In genomic region chr11:22711212-22711770, GRCh38 we compare ENCODE assay signal across 22 cellular contexts. TPM values are rescaled to one million over a fixed set of nuclear protein-coding genes. Genes with fewer than 3 reads are reported as not detected.
DNase-seq lines count a peak whose midpoint lies in the region; ATAC-seq and TF ChIP-seq lines count a peak whose summit lies in the region.
"Had no signal": no experiment of that assay in that cellular context is flagged by ENCODE, and none has a peak within 500 bp of the region (broad histone marks: within the 10 kb centered on the region; RNA-seq: fewer than 3 reads in every experiment).

No MANE protein-coding gene starts in this region.

- H3K27me3 Mint-ChIP-seq in MCF 10A (ENCODE audit: insufficient read depth, unreplicated experiment): no peaks in the 10 kb centered on the region
- no peaks in the 10 kb centered on the region for H3K27me3 Mint-ChIP-seq in activated CD4-positive, alpha-beta memory T cell treated with anti-CD3 and anti-CD28 coated beads, Interleukin-2, amount 10 ng/mL, durations not matched to agents 7 days and 5 days

- H3K4me1 Mint-ChIP-seq in MCF 10A (ENCODE audit: insufficient read depth, unreplicated experiment): peaks cover 14% of the 10 kb centered on the region
- no peaks in the 10 kb centered on the region for H3K4me1 Mint-ChIP-seq in activated CD4-positive, alpha-beta memory T cell treated with anti-CD3 and anti-CD28 coated beads, Interleukin-2, amount 10 ng/mL, durations not matched to agents 7 days and 5 days
- H3K4me1 Mint-ChIP-seq: endodermal cell had no signal

- H3K27me3 ChIP-seq in breast epithelium (no peaks in the 10 kb centered on the region), body of pancreas (no peaks in the 10 kb centered on the region), upper lobe of right lung (no peaks in the 10 kb centered on the region)
- H3K27me3 ChIP-seq: BLaER1 had no signal

- peak; percentile 73 for ATAC-seq in body of pancreas
- peak; percentile 13 for ATAC-seq in left lobe of liver
- ATAC-seq in upper lobe of right lung: no peak
- ATAC-seq: activated CD8-positive, alpha-beta T cell treated with anti-CD3 and anti-CD28 coated beads, Interleukin-2, amount 10 ng/mL, durations not matched to agents 7 days and 5 days; activated T-cell treated with anti-CD3 and anti-CD28 coated beads, Interleukin-2, amount 50 U/mL, for 4 hours; natural killer cell treated with Interleukin-12 subunit alpha and Interleukin-12 subunit beta and Interleukin-15 and Interleukin-18, amount 100 ng/mL, for 72 hours; psoas muscle had no signal

- CTCF ChIA-PET in MCF 10A (lab: Yijun Ruan, JAX): interaction anchor here (0.5 to 1.0 kb wide), 4 partner anchors 23 to 79 kb away, joined by 3 to 4 read pairs (median 4); no protein-coding TSS in a partner anchor
- CTCF ChIA-PET in activated CD4-positive, alpha-beta memory T cell treated with anti-CD3 and anti-CD28 coated beads, Interleukin-2, amount 10 ng/mL, durations not matched to agents 7 days and 5 days (lab: Charles Lee): no interaction called here

- WGBS in body of pancreas, 2 donors: 63 to 65% methylated on average over 3 of the region's 3 CpGs

- TF ChIP-seq POLR2A in breast epithelium (IDR thresholded peaks at IDR 0.05): no peak
- no peak for TF ChIP-seq POLR2A in body of pancreas (IDR thresholded peaks at IDR 0.05)

- no peaks in the 10 kb centered on the region for H3K36me3 Mint-ChIP-seq in MCF 10A (ENCODE audit: insufficient read depth, unreplicated experiment)
- H3K36me3 Mint-ChIP-seq in activated CD4-positive, alpha-beta memory T cell treated with anti-CD3 and anti-CD28 coated beads, Interleukin-2, amount 10 ng/mL, durations not matched to agents 7 days and 5 days (ENCODE audit: low read depth): no peaks in the 10 kb centered on the region
- H3K36me3 Mint-ChIP-seq: natural killer cell treated with Interleukin-12 subunit alpha and Interleukin-12 subunit beta and Interleukin-15 and Interleukin-18, amount 100 ng/mL, for 72 hours had no signal

- H3K9me3 Mint-ChIP-seq in MCF 10A (ENCODE audit: unreplicated experiment): no peaks in the 10 kb centered on the region
- H3K9me3 Mint-ChIP-seq in activated CD4-positive, alpha-beta memory T cell treated with anti-CD3 and anti-CD28 coated beads, Interleukin-2, amount 10 ng/mL, durations not matched to agents 7 days and 5 days: no peaks in the 10 kb centered on the region

- peak; percentile 40 for DNase-seq in MCF 10A (ENCODE audit: unreplicated experiment)
- DNase-seq in breast epithelium (ENCODE audit: low spot score in 2 of 2): no peak
- peak in 3 of 4 donors; percentile 10 to 42 (median 18) for DNase-seq in body of pancreas
- no peak for DNase-seq in left lobe of liver (ENCODE audit: low spot score)
- peak; percentile 29 for DNase-seq in upper lobe of right lung
- no peak for DNase-seq in activated CD4-positive, alpha-beta memory T cell treated with anti-CD3 and anti-CD28 coated beads, Interleukin-2, amount 10 ng/mL, durations not matched to agents 7 days and 5 days
- no peak for DNase-seq in SHP77 treated with DMSO at 0.1 percent for 48 hours (lab: John Stamatoyannopoulos, UW)
- no peak for DNase-seq in mesenteric fat pad (ENCODE audit: low spot score)
- DNase-seq: activated CD4-positive, CD25-positive, alpha-beta regulatory T cell; activated CD8-positive, alpha-beta T cell treated with anti-CD3 and anti-CD28 coated beads, Interleukin-2, amount 10 ng/mL, durations not matched to agents 7 days and 5 days; activated T-cell treated with anti-CD3 and anti-CD28 coated beads, Interleukin-2, amount 50 U/mL, for 4 hours; DMS153; endodermal cell; IMR-90; mesenchymal stem cell; NCI-H1930; OCI-M1; psoas muscle; stimulated activated CD4-positive, alpha-beta T cell treated with anti-CD3 and anti-CD28 coated beads, Interleukin-4, amount 100 ng/mL, for 4 hours had no signal

- H3K27ac ChIP-seq in breast epithelium: no peak overlapping the region
- H3K27ac ChIP-seq in body of pancreas: peak overlapping the region in 3 of 4 donors; percentile 26 to 37 (median 28)
- no peak overlapping the region for H3K27ac ChIP-seq in upper lobe of right lung
- H3K27ac ChIP-seq: BLaER1, psoas muscle had no signal

- TF ChIP-seq CTCF in MCF 10A (IDR thresholded peaks at IDR 0.05; ENCODE audit: unreplicated experiment) (no peak), breast epithelium (IDR thresholded peaks at IDR 0.05) (no peak), body of pancreas (IDR thresholded peaks at IDR 0.05) (no peak), upper lobe of right lung (IDR thresholded peaks at IDR 0.05) (no peak)

- H3K27ac Mint-ChIP-seq in MCF 10A (ENCODE audit: low read depth, unreplicated experiment): no peak overlapping the region
- no peak overlapping the region for H3K27ac Mint-ChIP-seq in activated CD4-positive, alpha-beta memory T cell treated with anti-CD3 and anti-CD28 coated beads, Interleukin-2, amount 10 ng/mL, durations not matched to agents 7 days and 5 days
- H3K27ac Mint-ChIP-seq: activated CD8-positive, alpha-beta T cell treated with anti-CD3 and anti-CD28 coated beads, Interleukin-2, amount 10 ng/mL, durations not matched to agents 7 days and 5 days; endodermal cell; natural killer cell treated with Interleukin-12 subunit alpha and Interleukin-12 subunit beta and Interleukin-15 and Interleukin-18, amount 100 ng/mL, for 72 hours; T-helper 2 cell treated with Interferon-gamma antibody and Interleukin-4, amounts not matched to agents 5 μg/mL and 100 μg/mL, for 36 hours had no signal

- H3K4me3 Mint-ChIP-seq in MCF 10A (ENCODE audit: unreplicated experiment): peak overlapping the region; percentile 1
- no peak overlapping the region for H3K4me3 Mint-ChIP-seq in activated CD4-positive, alpha-beta memory T cell treated with anti-CD3 and anti-CD28 coated beads, Interleukin-2, amount 10 ng/mL, durations not matched to agents 7 days and 5 days
- H3K4me3 Mint-ChIP-seq: activated CD8-positive, alpha-beta T cell treated with anti-CD3 and anti-CD28 coated beads, Interleukin-2, amount 10 ng/mL, durations not matched to agents 7 days and 5 days; activated T-cell treated with anti-CD3 and anti-CD28 coated beads, Interleukin-2, amount 50 U/mL, for 4 hours; endodermal cell; natural killer cell treated with Interleukin-12 subunit alpha and Interleukin-12 subunit beta and Interleukin-15 and Interleukin-18, amount 100 ng/mL, for 72 hours; T-helper 2 cell treated with Interferon-gamma antibody and Interleukin-4, amounts not matched to agents 5 μg/mL and 100 μg/mL, for 36 hours had no signal

- BruUV-seq in MCF 10A (replicated peaks; lab: Mats Ljungman, UMichigan): no TSS peak

- POLR2A ChIA-PET in MCF 10A (lab: Yijun Ruan, JAX): interaction anchor here (1.7 kb wide), 1 partner anchor 86 kb away, joined by 6 read pairs; the partner anchor contains the start of gene FANCF
- POLR2A ChIA-PET in activated CD4-positive, alpha-beta memory T cell treated with anti-CD3 and anti-CD28 coated beads, Interleukin-2, amount 10 ng/mL, durations not matched to agents 7 days and 5 days (lab: Charles Lee): no interaction called here

- intact Hi-C loops in MCF 10A (cut with micrococcal nuclease): no loop called here
- intact Hi-C loops in breast epithelium (cut with DNase I; ENCODE audit: low total_unique reads): no loop called here
- intact Hi-C loops in body of pancreas (cut with DNase I): no loop called here
- intact Hi-C loops in upper lobe of right lung (cut with DNase I): no loop called here

- H3K36me3 ChIP-seq in breast epithelium (no peaks in the 10 kb centered on the region), body of pancreas (replicated peaks in 1 of 2; ENCODE audit: insufficient read depth in 1 of 2, low read depth in 2 of 2) (no peaks in the 10 kb centered on the region), upper lobe of right lung (no peaks in the 10 kb centered on the region)
- H3K36me3 ChIP-seq: BLaER1 had no signal

- H3K9me3 ChIP-seq in breast epithelium (no peaks in the 10 kb centered on the region), body of pancreas (no peaks in the 10 kb centered on the region), upper lobe of right lung (no peaks in the 10 kb centered on the region)
- H3K9me3 ChIP-seq: BLaER1, psoas muscle had no signal

- no peak overlapping the region for H3K4me3 ChIP-seq in breast epithelium
- no peak overlapping the region for H3K4me3 ChIP-seq in body of pancreas
- no peak overlapping the region for H3K4me3 ChIP-seq in upper lobe of right lung
- H3K4me3 ChIP-seq: BLaER1, psoas muscle had no signal

- H3K4me1 ChIP-seq in breast epithelium: no peaks in the 10 kb centered on the region
- peaks cover 18% of the 10 kb centered on the region for H3K4me1 ChIP-seq in body of pancreas
- H3K4me1 ChIP-seq in upper lobe of right lung: no peaks in the 10 kb centered on the region
- H3K4me1 ChIP-seq: BLaER1, psoas muscle had no signal

RNA-seq across cellular contexts. Expression of gene GAS2, which starts 44.9 kb away (rescaled TPM):
- total RNA-seq in MCF 10A (2022) (1.4 TPM in 2 replicates), breast epithelium (10 to 100 TPM in 2 of 3 donors, under 1 TPM in 1; 0.96 to 22.1 (median 10.2) TPM), body of pancreas (10 to 100 TPM; 13.2 to 24.6 TPM), left lobe of liver (34.2 TPM), upper lobe of right lung (1.7 TPM), mesenteric fat pad (0.71 TPM)
- total RNA-seq in activated CD4-positive, alpha-beta memory T cell treated with anti-CD3 and anti-CD28 coated beads, Interleukin-2, amount 10 ng/mL, durations not matched to agents 7 days and 5 days: 1 to 10 TPM; 1.1 to 1.2 TPM

Comparison
In these comparisons a context has a peak if more than half of its experiments do, and no peak if none do; other contexts are left out.
1. DNase-seq: peak in MCF 10A (single experiment), body of pancreas (3 of 4) and upper lobe of right lung (single experiment); none in breast epithelium (0 of 2), left lobe of liver (single experiment), activated CD4-positive, alpha-beta memory T cell treated with anti-CD3 and anti-CD28 coated beads, Interleukin-2, amount 10 ng/mL, durations not matched to agents 7 days and 5 days (single experiment), SHP77 treated with DMSO at 0.1 percent for 48 hours (single experiment) and mesenteric fat pad (single experiment).
2. H3K27ac ChIP-seq: peak in body of pancreas (3 of 4); none in breast epithelium (0 of 2) and upper lobe of right lung (single experiment).